In genomic region chr2:222318026-222318711, GRCh38 we compare ENCODE assay signal across 8 cellular contexts. TPM values are rescaled to one million over a fixed set of nuclear protein-coding genes. Genes with fewer than 3 reads are reported as not detected.
A peak's percentile ranks its signal among the peaks of the same experiment; 100 is the strongest.
DNase-seq lines count a peak whose midpoint lies in the region; ATAC-seq and TF ChIP-seq lines count a peak whose summit lies in the region.

No MANE protein-coding gene starts in this region.

- ATAC-seq in GM19452 (IDR thresholded peaks at IDR 0.05; ENCODE audit: unreplicated experiment) (peak; percentile 54), HG03442 (IDR thresholded peaks at IDR 0.05; ENCODE audit: unreplicated experiment) (peak; percentile 50), omental fat pad (ENCODE audit: low FRiP score) (peak; percentile 50)
- peak; percentile 70 to 77 for ATAC-seq in activated T-cell treated with anti-CD3 and anti-CD28 coated beads, Interleukin-2, amount 50 U/mL, for 72 hours (replicated peaks in 1 of 2)

- DNase-seq in ELF-1 (ENCODE audit: low read depth, low spot score) = peak; percentile 93
- peak; percentile 78 for DNase-seq in NCI-H510A treated with DMSO at 0.1 percent for 48 hours (lab: John Stamatoyannopoulos, UW)
- DNase-seq in activated T-cell treated with anti-CD3 and anti-CD28 coated beads, Interleukin-2, amount 50 U/mL, for 72 hours = peak; percentile 59 to 63
- peak; percentile 17 for DNase-seq in globus pallidus (ENCODE audit: low spot score)
- no peak for DNase-seq in omental fat pad (ENCODE audit: low spot score)
- DNase-seq in hepatic stellate cell (ENCODE audit: low spot score) = no peak

- no peaks in the 10 kb centered on the region for H3K9me3 Mint-ChIP-seq in activated T-cell treated with anti-CD3 and anti-CD28 coated beads, Interleukin-2, amount 50 U/mL, for 72 hours

- peaks cover 5% of the 10 kb centered on the region for H3K4me1 Mint-ChIP-seq in activated T-cell treated with anti-CD3 and anti-CD28 coated beads, Interleukin-2, amount 50 U/mL, for 72 hours (ENCODE audit: low read depth)

- peaks cover 71% of the 10 kb centered on the region for H3K27me3 Mint-ChIP-seq in activated T-cell treated with anti-CD3 and anti-CD28 coated beads, Interleukin-2, amount 50 U/mL, for 72 hours (ENCODE audit: low read depth)

- peak overlapping the region; percentile 84 to 90 for H3K4me3 Mint-ChIP-seq in activated T-cell treated with anti-CD3 and anti-CD28 coated beads, Interleukin-2, amount 50 U/mL, for 72 hours

- H3K27ac Mint-ChIP-seq in activated T-cell treated with anti-CD3 and anti-CD28 coated beads, Interleukin-2, amount 50 U/mL, for 72 hours = no peak overlapping the region

- no peak for TF ChIP-seq CTCF in omental fat pad (IDR thresholded peaks at IDR 0.05)

- no peaks in the 10 kb centered on the region for H3K36me3 Mint-ChIP-seq in activated T-cell treated with anti-CD3 and anti-CD28 coated beads, Interleukin-2, amount 50 U/mL, for 72 hours (ENCODE audit: insufficient read depth in 2 of 2)

RNA-seq across cellular contexts. Expression of gene PAX3, which starts 19.4 kb away (rescaled TPM):
- not detected for total RNA-seq in activated T-cell treated with anti-CD3 and anti-CD28 coated beads, Interleukin-2, amount 50 U/mL, for 72 hours
- total RNA-seq in omental fat pad = not detected

Comparison
In these comparisons a context has a peak if more than half of its experiments do, and no peak if none do; other contexts are left out.
1. DNase-seq: peak in ELF-1 (single experiment), NCI-H510A treated with DMSO at 0.1 percent for 48 hours (single experiment), activated T-cell treated with anti-CD3 and anti-CD28 coated beads, Interleukin-2, amount 50 U/mL, for 72 hours (2 of 2) and globus pallidus (single experiment); none in omental fat pad (single experiment) and hepatic stellate cell (single experiment).
2. Peak in every context shown above with its lines, with median percentiles within 50 percentile points of each other: ATAC-seq.